Comparison of ENCODE assay signal across 8 cellular contexts in the genomic region with DNA sequence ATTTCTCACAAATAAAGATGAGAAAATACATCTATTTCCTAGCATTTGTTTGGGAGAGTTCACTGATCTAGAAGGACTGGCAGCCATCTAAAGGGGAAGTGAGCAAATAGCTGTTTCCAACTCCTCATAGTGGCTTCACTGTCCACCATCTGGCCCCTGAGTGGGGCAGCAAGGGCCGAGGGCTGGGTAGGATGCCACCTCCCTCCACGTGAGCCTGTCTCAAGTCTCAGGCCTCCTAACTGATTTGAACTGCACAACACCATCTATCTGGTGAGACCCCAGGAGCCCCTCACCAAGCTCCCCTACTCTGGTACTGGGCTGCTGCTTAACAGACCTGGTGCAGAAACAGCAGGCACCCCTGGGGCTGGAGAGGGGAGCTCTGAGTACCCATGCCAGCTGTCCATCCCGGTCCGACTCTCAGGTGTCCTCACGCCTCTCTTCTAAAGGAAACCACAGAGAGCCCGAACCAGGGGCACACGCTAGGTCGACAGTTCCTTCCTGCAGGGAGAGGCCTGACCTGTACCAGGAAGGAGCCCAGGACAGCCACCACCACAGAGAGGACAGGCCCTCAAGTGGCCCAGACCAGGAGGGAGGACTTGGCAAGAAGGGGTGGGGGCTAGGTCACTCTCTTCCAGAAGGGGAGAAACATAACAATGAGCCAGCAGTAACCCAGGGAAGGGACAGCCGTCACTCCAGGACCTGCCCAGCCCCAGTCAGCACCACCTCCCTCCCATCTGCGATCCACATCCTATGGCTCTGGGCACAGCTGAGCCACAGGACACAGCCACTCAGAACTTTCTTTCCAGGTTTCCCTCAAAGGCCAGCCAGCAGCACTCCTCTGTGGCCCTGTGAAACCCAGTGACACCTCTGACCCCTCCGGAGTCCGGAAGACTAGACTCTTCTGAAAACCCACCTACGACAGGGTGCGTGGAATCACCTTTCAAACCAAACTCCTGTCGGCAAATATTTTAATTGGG. TPM values are rescaled to one million over a fixed set of nuclear protein-coding genes. Genes with fewer than 3 reads are reported as not detected.
DNase-seq lines count a peak whose midpoint lies in the region; ATAC-seq, FAIRE-seq and TF ChIP-seq lines count a peak whose summit lies in the region.

No MANE protein-coding gene starts in this region.

- H3K4me1 ChIP-seq in kidney (ENCODE audit: control insufficient read depth in 1 of 2, insufficient read depth in 1 of 2, low read depth in 1 of 2, low read length in 2 of 2) (peaks cover 21 to 74% of the 10 kb centered on the region in 2 donors), tibial artery (peaks cover 14 to 92% (median 57%) of the 10 kb centered on the region in 4 donors)

- peak overlapping the region in 1 of 2 donors; percentile 13 for H3K9ac ChIP-seq in kidney (ENCODE audit: low read length in 2 of 2)

- H3K27me3 ChIP-seq in tibial artery = no peaks in the 10 kb centered on the region

- DNase-seq in activated effector memory CD4-positive, alpha-beta T cell treated with anti-CD3 and anti-CD28 coated beads, Interleukin-2, amount 50 U/mL, for 16 hours = peak; percentile 66
- no peak for DNase-seq in activated effector memory CD4-positive, alpha-beta T cell treated with Interleukin-2 at 50 U/mL for 16 hours
- DNase-seq in WTC11 (ENCODE audit: low spot score) = no peak
- DNase-seq in kidney = no peak
- DNase-seq in tibial artery = no peak

- peak overlapping the region; percentile 91 for H3K27ac Mint-ChIP-seq in WTC11

- ATAC-seq in WTC11 (no peak; the same call in 1 of the 2 replicates), HG03354 (IDR thresholded peaks at IDR 0.05; ENCODE audit: poor library complexity, severe bottlenecking, unreplicated experiment) (no peak), GM18870 (IDR thresholded peaks at IDR 0.05; ENCODE audit: unreplicated experiment) (no peak), HG02571 (IDR thresholded peaks at IDR 0.05; ENCODE audit: unreplicated experiment) (no peak)

- no peaks in the 10 kb centered on the region for H3K27me3 Mint-ChIP-seq in WTC11 (ENCODE audit: low read depth)

- H3K36me3 ChIP-seq in kidney (ENCODE audit: control insufficient read depth in 1 of 2, insufficient read depth in 2 of 2, low read length in 2 of 2) = peaks cover 0 to 3% of the 10 kb centered on the region in 2 donors
- H3K36me3 ChIP-seq in tibial artery = no peaks in the 10 kb centered on the region

- H3K9me3 Mint-ChIP-seq in WTC11 = no peaks in the 10 kb centered on the region

- no peak for FAIRE-seq in kidney (lab: Jason Lieb, UNC)

- CTCF ChIA-PET in WTC11 (lab: Charles Lee) = interaction anchor here (0.6 to 1.5 kb wide), 4 partner anchors 12 to 199 kb away, joined by 4 to 7 read pairs (median 7); a partner anchor contains a TSS

- no peaks in the 10 kb centered on the region for H3K36me3 Mint-ChIP-seq in WTC11

- H3K27ac ChIP-seq in kidney (ENCODE audit: low read depth in 2 of 2, low read length in 2 of 2) (peak overlapping the region; percentile 71), tibial artery (peak overlapping the region; percentile 51 to 58)

- peak overlapping the region; percentile 45 for H3K4me3 Mint-ChIP-seq in WTC11

- POLR2A ChIA-PET in WTC11 (lab: Charles Lee) = interaction anchor here (0.9 to 1.0 kb wide), 2 partner anchors 12 to 42 kb away, joined by 3 to 4 read pairs; no protein-coding TSS in a partner anchor

- H3K9me3 ChIP-seq in kidney (ENCODE audit: control insufficient read depth in 1 of 2, low read length in 2 of 2) (no peaks in the 10 kb centered on the region), tibial artery (no peaks in the 10 kb centered on the region)

- TF ChIP-seq CTCF in WTC11 (IDR thresholded peaks at IDR 0.05) = no peak
- TF ChIP-seq CTCF in kidney (IDR thresholded peaks at IDR 0.05; ENCODE audit: borderline replicate concordance, extremely low read depth, insufficient read depth) = no peak
- no peak for TF ChIP-seq CTCF in tibial artery (IDR thresholded peaks at IDR 0.05)

- intact Hi-C loops in kidney (cut with DNase I) = no loop called here
- intact Hi-C loops in tibial artery (cut with DNase I; ENCODE audit: low total_unique reads) = no loop called here

- H3K4me3 ChIP-seq in kidney (ENCODE audit: low read length in 2 of 2) = no peak overlapping the region
- no peak overlapping the region for H3K4me3 ChIP-seq in tibial artery

- peaks cover 62% of the 10 kb centered on the region for H3K4me1 Mint-ChIP-seq in WTC11

TF ChIP-seq in WTC11, 78 proteins besides CTCF, POLR2A, EP300 and RAD21 (continues in another document):
- no peak for TF ChIP-seq NR3C1 (CRISPR knock-in tag; conservative IDR thresholded peaks at IDR 0.05; ENCODE audit: low read depth)
- no peak for TF ChIP-seq JUN (CRISPR knock-in tag; IDR thresholded peaks at IDR 0.05)
- TF ChIP-seq, protein P1, sequence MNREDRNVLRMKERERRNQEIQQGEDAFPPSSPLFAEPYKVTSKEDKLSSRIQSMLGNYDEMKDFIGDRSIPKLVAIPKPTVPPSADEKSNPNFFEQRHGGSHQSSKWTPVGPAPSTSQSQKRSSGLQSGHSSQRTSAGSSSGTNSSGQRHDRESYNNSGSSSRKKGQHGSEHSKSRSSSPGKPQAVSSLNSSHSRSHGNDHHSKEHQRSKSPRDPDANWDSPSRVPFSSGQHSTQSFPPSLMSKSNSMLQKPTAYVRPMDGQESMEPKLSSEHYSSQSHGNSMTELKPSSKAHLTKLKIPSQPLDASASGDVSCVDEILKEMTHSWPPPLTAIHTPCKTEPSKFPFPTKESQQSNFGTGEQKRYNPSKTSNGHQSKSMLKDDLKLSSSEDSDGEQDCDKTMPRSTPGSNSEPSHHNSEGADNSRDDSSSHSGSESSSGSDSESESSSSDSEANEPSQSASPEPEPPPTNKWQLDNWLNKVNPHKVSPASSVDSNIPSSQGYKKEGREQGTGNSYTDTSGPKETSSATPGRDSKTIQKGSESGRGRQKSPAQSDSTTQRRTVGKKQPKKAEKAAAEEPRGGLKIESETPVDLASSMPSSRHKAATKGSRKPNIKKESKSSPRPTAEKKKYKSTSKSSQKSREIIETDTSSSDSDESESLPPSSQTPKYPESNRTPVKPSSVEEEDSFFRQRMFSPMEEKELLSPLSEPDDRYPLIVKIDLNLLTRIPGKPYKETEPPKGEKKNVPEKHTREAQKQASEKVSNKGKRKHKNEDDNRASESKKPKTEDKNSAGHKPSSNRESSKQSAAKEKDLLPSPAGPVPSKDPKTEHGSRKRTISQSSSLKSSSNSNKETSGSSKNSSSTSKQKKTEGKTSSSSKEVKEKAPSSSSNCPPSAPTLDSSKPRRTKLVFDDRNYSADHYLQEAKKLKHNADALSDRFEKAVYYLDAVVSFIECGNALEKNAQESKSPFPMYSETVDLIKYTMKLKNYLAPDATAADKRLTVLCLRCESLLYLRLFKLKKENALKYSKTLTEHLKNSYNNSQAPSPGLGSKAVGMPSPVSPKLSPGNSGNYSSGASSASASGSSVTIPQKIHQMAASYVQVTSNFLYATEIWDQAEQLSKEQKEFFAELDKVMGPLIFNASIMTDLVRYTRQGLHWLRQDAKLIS (CRISPR knock-in tag; IDR thresholded peaks at IDR 0.05; ENCODE audit: borderline replicate concordance) = no peak
- TF ChIP-seq FOXK1 (CRISPR knock-in tag; IDR thresholded peaks at IDR 0.05) = no peak
- TF ChIP-seq MYBL2 (CRISPR knock-in tag; IDR thresholded peaks at IDR 0.05) = no peak
- no peak for TF ChIP-seq ZNF263 (CRISPR knock-in tag; IDR thresholded peaks at IDR 0.05; ENCODE audit: low read depth)
- no peak for TF ChIP-seq IRF2 (CRISPR knock-in tag; IDR thresholded peaks at IDR 0.05; ENCODE audit: borderline replicate concordance, low read depth)
- TF ChIP-seq, protein P2, sequence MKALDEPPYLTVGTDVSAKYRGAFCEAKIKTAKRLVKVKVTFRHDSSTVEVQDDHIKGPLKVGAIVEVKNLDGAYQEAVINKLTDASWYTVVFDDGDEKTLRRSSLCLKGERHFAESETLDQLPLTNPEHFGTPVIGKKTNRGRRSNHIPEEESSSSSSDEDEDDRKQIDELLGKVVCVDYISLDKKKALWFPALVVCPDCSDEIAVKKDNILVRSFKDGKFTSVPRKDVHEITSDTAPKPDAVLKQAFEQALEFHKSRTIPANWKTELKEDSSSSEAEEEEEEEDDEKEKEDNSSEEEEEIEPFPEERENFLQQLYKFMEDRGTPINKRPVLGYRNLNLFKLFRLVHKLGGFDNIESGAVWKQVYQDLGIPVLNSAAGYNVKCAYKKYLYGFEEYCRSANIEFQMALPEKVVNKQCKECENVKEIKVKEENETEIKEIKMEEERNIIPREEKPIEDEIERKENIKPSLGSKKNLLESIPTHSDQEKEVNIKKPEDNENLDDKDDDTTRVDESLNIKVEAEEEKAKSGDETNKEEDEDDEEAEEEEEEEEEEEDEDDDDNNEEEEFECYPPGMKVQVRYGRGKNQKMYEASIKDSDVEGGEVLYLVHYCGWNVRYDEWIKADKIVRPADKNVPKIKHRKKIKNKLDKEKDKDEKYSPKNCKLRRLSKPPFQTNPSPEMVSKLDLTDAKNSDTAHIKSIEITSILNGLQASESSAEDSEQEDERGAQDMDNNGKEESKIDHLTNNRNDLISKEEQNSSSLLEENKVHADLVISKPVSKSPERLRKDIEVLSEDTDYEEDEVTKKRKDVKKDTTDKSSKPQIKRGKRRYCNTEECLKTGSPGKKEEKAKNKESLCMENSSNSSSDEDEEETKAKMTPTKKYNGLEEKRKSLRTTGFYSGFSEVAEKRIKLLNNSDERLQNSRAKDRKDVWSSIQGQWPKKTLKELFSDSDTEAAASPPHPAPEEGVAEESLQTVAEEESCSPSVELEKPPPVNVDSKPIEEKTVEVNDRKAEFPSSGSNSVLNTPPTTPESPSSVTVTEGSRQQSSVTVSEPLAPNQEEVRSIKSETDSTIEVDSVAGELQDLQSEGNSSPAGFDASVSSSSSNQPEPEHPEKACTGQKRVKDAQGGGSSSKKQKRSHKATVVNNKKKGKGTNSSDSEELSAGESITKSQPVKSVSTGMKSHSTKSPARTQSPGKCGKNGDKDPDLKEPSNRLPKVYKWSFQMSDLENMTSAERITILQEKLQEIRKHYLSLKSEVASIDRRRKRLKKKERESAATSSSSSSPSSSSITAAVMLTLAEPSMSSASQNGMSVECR (CRISPR knock-in tag; IDR thresholded peaks at IDR 0.05; ENCODE audit: borderline replicate concordance) = no peak
- TF ChIP-seq SMAD4 (CRISPR knock-in tag; IDR thresholded peaks at IDR 0.05) = no peak

RNA-seq across cellular contexts. Expression of a gene that starts 12.9 kb away (rescaled TPM):
- total RNA-seq in WTC11 (2021) = 27.5 to 28.5 TPM (median 28.0 TPM) in 3 replicates
- total RNA-seq in kidney = 47.1 TPM
- polyA plus RNA-seq in kidney (ENCODE audit: insufficient read depth, low read depth, low replicate concordance) = 19.8 TPM

RNA-seq across cellular contexts. Expression of a gene that starts 42.9 kb away (rescaled TPM):
- total RNA-seq in WTC11 (2021) (67.4 to 98.7 TPM (median 75.8 TPM) in 3 replicates), kidney (37.2 TPM)
- polyA plus RNA-seq in kidney (ENCODE audit: insufficient read depth, low read depth, low replicate concordance) = 14.6 TPM

RNA-seq across cellular contexts. Expression of a gene that starts 42.9 kb away (rescaled TPM):
- total RNA-seq in WTC11 (2021) = 11.7 to 14.2 TPM (median 12.3 TPM) in 3 replicates
- 11.8 TPM for total RNA-seq in kidney
- 3.6 TPM for polyA plus RNA-seq in kidney (ENCODE audit: insufficient read depth, low read depth, low replicate concordance)
